27 cellular contexts compared by ENCODE assay signal in genomic region chr4:8133897-8134542, GRCh38.
"Had no signal": no experiment of that assay in that cellular context is flagged by ENCODE, and none has a peak within 500 bp of the region (broad histone marks: within the 10 kb centered on the region; RNA-seq: fewer than 3 reads in every experiment).

No MANE protein-coding gene starts in this region.

- H3K27me3 ChIP-seq: dorsolateral prefrontal cortex, gastroesophageal sphincter, stomach, tibial nerve, uterus had no signal

- H3K27me3 Mint-ChIP-seq: activated CD4-positive, alpha-beta T cell treated with anti-CD3 and anti-CD28 coated beads for 36 hours; activated naive CD8-positive, alpha-beta T cell treated with anti-CD3 and anti-CD28 coated beads for 36 hours; activated T-cell treated with anti-CD3 and anti-CD28 coated beads, Interleukin-2, amount 50 U/mL, for 24 hours had no signal

- H3K4me1 Mint-ChIP-seq: activated CD4-positive, alpha-beta T cell treated with anti-CD3 and anti-CD28 coated beads for 36 hours; natural killer cell had no signal

- H3K4me1 ChIP-seq: gastroesophageal sphincter, stomach, suprapubic skin, uterus had no signal

- H3K36me3 Mint-ChIP-seq: activated naive CD8-positive, alpha-beta T cell treated with anti-CD3 and anti-CD28 coated beads for 36 hours; natural killer cell had no signal

- H3K9me3 ChIP-seq: gastroesophageal sphincter, stomach, suprapubic skin, uterus had no signal

- H3K4me3 Mint-ChIP-seq: activated B cell treated with CpG ODN at 0.5 μM for 24 hours; activated CD4-positive, alpha-beta T cell treated with anti-CD3 and anti-CD28 coated beads for 36 hours; activated naive CD8-positive, alpha-beta T cell treated with anti-CD3 and anti-CD28 coated beads for 36 hours; activated T-cell treated with anti-CD3 and anti-CD28 coated beads, Interleukin-2, amount 50 U/mL, for 24 hours; effector memory CD8-positive, alpha-beta T cell; natural killer cell; stimulated activated memory B cell treated with anti-CD40 and anti-IgM and Interleukin-4, amounts not matched to agents 10 μg/mL and 1 μg/mL and 100 μg/mL, for 72 hours had no signal

- H3K9me3 Mint-ChIP-seq: activated T-cell treated with anti-CD3 and anti-CD28 coated beads, Interleukin-2, amount 50 U/mL, for 24 hours; activated T-helper 2 cell treated with anti-CD3 and anti-CD28 coated beads, Interferon-gamma antibody, Interleukin-2, Interleukin-4, amounts not matched to agents 10 μg/mL and 5 μg/mL and 100 μg/mL, durations not matched to agents 14 hours and 24 hours and 36 hours; effector memory CD8-positive, alpha-beta T cell; natural killer cell had no signal

- H3K27ac ChIP-seq: dorsolateral prefrontal cortex, gastroesophageal sphincter, stomach, suprapubic skin, uterus had no signal

- DNase-seq: activated B cell treated with CpG ODN at 0.5 μM for 24 hours; activated CD4-positive, alpha-beta T cell treated with anti-CD3 and anti-CD28 coated beads for 36 hours; activated CD4-positive, alpha-beta T cell treated with anti-CD3 and anti-CD28 coated beads, Interleukin-2, amount 50 U/mL, for 4 hours; activated CD8-positive, alpha-beta memory T cell treated with anti-CD3 and anti-CD28 coated beads for 24 hours; activated CD8-positive, alpha-beta memory T cell treated with anti-CD3 and anti-CD28 coated beads, Interleukin-2, amount 50 U/mL, for 4 hours; activated naive CD4-positive, alpha-beta T cell; activated naive CD8-positive, alpha-beta T cell treated with anti-CD3 and anti-CD28 coated beads for 36 hours; activated T-cell treated with anti-CD3 and anti-CD28 coated beads, Interleukin-2, amount 50 U/mL, for 24 hours; central memory CD4-positive, alpha-beta T cell; dorsolateral prefrontal cortex; effector memory CD8-positive, alpha-beta T cell; kidney glomerular epithelial cell; left ventricle myocardium superior; mammary epithelial cell; midbrain; natural killer cell; occipital lobe; small intestine; stimulated activated CD4-positive, alpha-beta T cell treated with anti-CD3 and anti-CD28 coated beads, Interleukin-15, amount 100 ng/mL, for 24 hours; stomach; T1000; uterus had no signal

- H3K36me3 ChIP-seq: stomach, suprapubic skin, tibial nerve, uterus had no signal

- ATAC-seq: activated CD4-positive, alpha-beta T cell treated with anti-CD3 and anti-CD28 coated beads for 36 hours; effector memory CD8-positive, alpha-beta T cell; gastroesophageal sphincter; left ventricle myocardium superior; natural killer cell; stimulated activated memory B cell treated with anti-CD40 and anti-IgM and Interleukin-4, amounts not matched to agents 10 μg/mL and 1 μg/mL and 100 μg/mL, for 72 hours had no signal

- H3K4me3 ChIP-seq: dorsolateral prefrontal cortex, gastroesophageal sphincter, stomach, suprapubic skin, tibial nerve, uterus had no signal

- H3K27ac Mint-ChIP-seq: activated B cell treated with CpG ODN at 0.5 μM for 24 hours; activated CD4-positive, alpha-beta T cell treated with anti-CD3 and anti-CD28 coated beads for 36 hours; activated naive CD8-positive, alpha-beta T cell treated with anti-CD3 and anti-CD28 coated beads for 36 hours; activated T-cell treated with anti-CD3 and anti-CD28 coated beads, Interleukin-2, amount 50 U/mL, for 24 hours; activated T-helper 2 cell treated with anti-CD3 and anti-CD28 coated beads, Interferon-gamma antibody, Interleukin-2, Interleukin-4, amounts not matched to agents 10 μg/mL and 5 μg/mL and 100 μg/mL, durations not matched to agents 14 hours and 24 hours and 36 hours; effector memory CD8-positive, alpha-beta T cell; natural killer cell; stimulated activated memory B cell treated with anti-CD40 and anti-IgM and Interleukin-4, amounts not matched to agents 10 μg/mL and 1 μg/mL and 100 μg/mL, for 72 hours had no signal
